ENCODE assay signal across 8 cellular contexts in genomic region chr19:33905937-33906577, GRCh38.
DNase-seq lines count a peak whose midpoint lies in the region; ATAC-seq and TF ChIP-seq lines count a peak whose summit lies in the region.

No MANE protein-coding gene starts in this region.

- H3K4me3 ChIP-seq in dorsolateral prefrontal cortex (peak overlapping the region in 56 of 59 donors; percentile 7 to 62 (median 44)), lower leg skin (ENCODE audit: low read depth, poor library complexity, severe bottlenecking) (peak overlapping the region; percentile 12)

- TF ChIP-seq CTCF in dorsolateral prefrontal cortex (IDR thresholded peaks at IDR 0.05 in 54 of 56, conservative IDR thresholded peaks at IDR 0.05 in 2 of 56; ENCODE audit: low read depth in 1 of 56, partially characterized antibody in 56 of 56): no peak
- TF ChIP-seq CTCF in lower leg skin (IDR thresholded peaks at IDR 0.05): no peak
- no peak for TF ChIP-seq CTCF in type B pancreatic cell (conservative IDR thresholded peaks at IDR 0.05)

- WGBS in lower leg skin, 2 donors: 0 to 2% methylated on average over 11 to 34 of the region's 60 CpGs

- CTCF ChIA-PET in activated CD4-positive, alpha-beta T cell treated with anti-CD3 and anti-CD28 coated beads for 36 hours (lab: Charles Lee): no interaction called here
- CTCF ChIA-PET in activated CD4-positive, alpha-beta T cell treated with anti-CD3 and anti-CD28 coated beads, Interleukin-2, amount 10 ng/mL, durations not matched to agents 7 days and 5 days (lab: Charles Lee): no interaction called here

- peak; percentile 29 for DNase-seq in activated CD4-positive, alpha-beta T cell treated with anti-CD3 and anti-CD28 coated beads for 36 hours
- DNase-seq in activated CD4-positive, alpha-beta T cell treated with anti-CD3 and anti-CD28 coated beads, Interleukin-2, amount 10 ng/mL, durations not matched to agents 7 days and 5 days: no peak
- DNase-seq in dorsolateral prefrontal cortex: no peak
- DNase-seq in lower leg skin (ENCODE audit: low spot score in 2 of 2): peak; percentile 75 to 92
- DNase-seq in type B pancreatic cell (ENCODE audit: extremely low spot score, unreplicated experiment): peak; percentile 78
- DNase-seq in midbrain (lab: John Stamatoyannopoulos, UW): no peak
- no peak for DNase-seq in Ammon's horn (ENCODE audit: low spot score)

- no peak overlapping the region for H3K27ac Mint-ChIP-seq in activated CD4-positive, alpha-beta T cell treated with anti-CD3 and anti-CD28 coated beads for 36 hours
- no peak overlapping the region for H3K27ac Mint-ChIP-seq in activated CD4-positive, alpha-beta T cell treated with anti-CD3 and anti-CD28 coated beads, Interleukin-2, amount 10 ng/mL, durations not matched to agents 7 days and 5 days
- peak overlapping the region; percentile 78 for H3K27ac Mint-ChIP-seq in type B pancreatic cell

- H3K27me3 Mint-ChIP-seq in activated CD4-positive, alpha-beta T cell treated with anti-CD3 and anti-CD28 coated beads for 36 hours: peaks cover 50% of the 10 kb centered on the region
- peaks cover 37% of the 10 kb centered on the region for H3K27me3 Mint-ChIP-seq in activated CD4-positive, alpha-beta T cell treated with anti-CD3 and anti-CD28 coated beads, Interleukin-2, amount 10 ng/mL, durations not matched to agents 7 days and 5 days
- peaks cover 28% of the 10 kb centered on the region for H3K27me3 Mint-ChIP-seq in type B pancreatic cell

- no peak for TF ChIP-seq POLR2A in lower leg skin (IDR thresholded peaks at IDR 0.05)

- H3K9me3 Mint-ChIP-seq in activated CD4-positive, alpha-beta T cell treated with anti-CD3 and anti-CD28 coated beads for 36 hours (ENCODE audit: low read depth): no peaks in the 10 kb centered on the region
- no peaks in the 10 kb centered on the region for H3K9me3 Mint-ChIP-seq in activated CD4-positive, alpha-beta T cell treated with anti-CD3 and anti-CD28 coated beads, Interleukin-2, amount 10 ng/mL, durations not matched to agents 7 days and 5 days
- H3K9me3 Mint-ChIP-seq in type B pancreatic cell: peaks cover 8% of the 10 kb centered on the region

- peaks cover 0 to 61% (median 30%) of the 10 kb centered on the region in 45 donors for H3K27me3 ChIP-seq in dorsolateral prefrontal cortex

- peak overlapping the region in 20 of 59 donors; percentile 0 to 78 (median 41) for H3K27ac ChIP-seq in dorsolateral prefrontal cortex

- H3K36me3 Mint-ChIP-seq in activated CD4-positive, alpha-beta T cell treated with anti-CD3 and anti-CD28 coated beads for 36 hours (ENCODE audit: low read depth): no peaks in the 10 kb centered on the region
- no peaks in the 10 kb centered on the region for H3K36me3 Mint-ChIP-seq in activated CD4-positive, alpha-beta T cell treated with anti-CD3 and anti-CD28 coated beads, Interleukin-2, amount 10 ng/mL, durations not matched to agents 7 days and 5 days (ENCODE audit: low read depth)
- no peaks in the 10 kb centered on the region for H3K36me3 Mint-ChIP-seq in type B pancreatic cell

- peaks cover 5% of the 10 kb centered on the region for H3K4me1 Mint-ChIP-seq in activated CD4-positive, alpha-beta T cell treated with anti-CD3 and anti-CD28 coated beads for 36 hours
- H3K4me1 Mint-ChIP-seq in activated CD4-positive, alpha-beta T cell treated with anti-CD3 and anti-CD28 coated beads, Interleukin-2, amount 10 ng/mL, durations not matched to agents 7 days and 5 days: peaks cover 3% of the 10 kb centered on the region
- H3K4me1 Mint-ChIP-seq in type B pancreatic cell (ENCODE audit: unreplicated experiment): peaks cover 9% of the 10 kb centered on the region

- ATAC-seq in activated CD4-positive, alpha-beta T cell treated with anti-CD3 and anti-CD28 coated beads for 36 hours: no peak
- ATAC-seq in GM19397 (IDR thresholded peaks at IDR 0.05; ENCODE audit: unreplicated experiment): no peak

- POLR2A ChIA-PET in activated CD4-positive, alpha-beta T cell treated with anti-CD3 and anti-CD28 coated beads for 36 hours (lab: Charles Lee): no interaction called here
- POLR2A ChIA-PET in activated CD4-positive, alpha-beta T cell treated with anti-CD3 and anti-CD28 coated beads, Interleukin-2, amount 10 ng/mL, durations not matched to agents 7 days and 5 days (lab: Charles Lee): interaction anchor here (0.6 kb wide), 1 partner anchor 560 kb away, joined by 3 read pairs; no protein-coding TSS in a partner anchor

- no peak overlapping the region for H3K4me3 Mint-ChIP-seq in activated CD4-positive, alpha-beta T cell treated with anti-CD3 and anti-CD28 coated beads for 36 hours
- no peak overlapping the region for H3K4me3 Mint-ChIP-seq in activated CD4-positive, alpha-beta T cell treated with anti-CD3 and anti-CD28 coated beads, Interleukin-2, amount 10 ng/mL, durations not matched to agents 7 days and 5 days
- peak overlapping the region; percentile 87 for H3K4me3 Mint-ChIP-seq in type B pancreatic cell

- intact Hi-C loops in activated CD4-positive, alpha-beta T cell treated with anti-CD3 and anti-CD28 coated beads for 36 hours (cut with DNase I, micrococcal nuclease): no loop called here
- intact Hi-C loops in dorsolateral prefrontal cortex (cut with DNase I) (no loop called here), lower leg skin (cut with DNase I; ENCODE audit: low total_unique reads) (no loop called here)

Comparison
In these comparisons a context has a peak if more than half of its experiments do, and no peak if none do; other contexts are left out.
1. DNase-seq: peak in activated CD4-positive, alpha-beta T cell treated with anti-CD3 and anti-CD28 coated beads for 36 hours (single experiment), lower leg skin (2 of 2) and type B pancreatic cell (single experiment); none in activated CD4-positive, alpha-beta T cell treated with anti-CD3 and anti-CD28 coated beads, Interleukin-2, amount 10 ng/mL, durations not matched to agents 7 days and 5 days (single experiment), dorsolateral prefrontal cortex (0 of 10), midbrain (single experiment) and Ammon's horn (single experiment).